In genomic region chr17:20257008-20257407, GRCh38 we compare ENCODE assay signal across 20 cellular contexts.
DNase-seq lines count a peak whose midpoint lies in the region; ATAC-seq, FAIRE-seq and TF ChIP-seq lines count a peak whose summit lies in the region.
"Had no signal": no experiment of that assay in that cellular context is flagged by ENCODE, and none has a peak within 500 bp of the region (broad histone marks: within the 10 kb centered on the region; RNA-seq: fewer than 3 reads in every experiment).

No MANE protein-coding gene starts in this region.

- H3K9me3 ChIP-seq in HepG2 (ENCODE audit: low read length): no peaks in the 10 kb centered on the region
- H3K9me3 ChIP-seq in right lobe of liver: no peaks in the 10 kb centered on the region
- H3K9me3 ChIP-seq in naive thymus-derived CD4-positive, alpha-beta T cell (ENCODE audit: control insufficient read depth in 2 of 3, low read length in 3 of 3): peaks cover 0 to 9% (median 0%) of the 10 kb centered on the region in 3 experiments
- H3K9me3 ChIP-seq: A549, Caco-2 had no signal

- H3K27me3 ChIP-seq in HepG2 (ENCODE audit: control insufficient read depth in 1 of 2, insufficient read depth in 2 of 2, low read length in 2 of 2) (no peaks in the 10 kb centered on the region), right lobe of liver (no peaks in the 10 kb centered on the region)
- no peaks in the 10 kb centered on the region for H3K27me3 ChIP-seq in naive thymus-derived CD4-positive, alpha-beta T cell (ENCODE audit: control insufficient read depth in 2 of 2, insufficient read depth in 2 of 2, low read length in 2 of 2)
- H3K27me3 ChIP-seq: BLaER1 treated with 17β-estradiol and CSF1 and Interleukin-3, amounts not matched to agents 10 nM and 100 nM had no signal

- no TSS peak for BruUV-seq in HepG2 (replicated peaks; lab: Mats Ljungman, UMichigan)

- in situ Hi-C loops in HepG2 (cut with HindIII; ENCODE audit: extremely low pct_ligation_motif_present, low pct_unique_long_range_greater_than_20kb): no loop called here

- H3K4me3 Mint-ChIP-seq in naive thymus-derived CD4-positive, alpha-beta T cell: no peak overlapping the region
- H3K4me3 Mint-ChIP-seq: B cell; CD4-positive, alpha-beta T cell; CD8-positive, alpha-beta T cell had no signal

- no peaks in the 10 kb centered on the region for H3K4me1 ChIP-seq in HepG2 (ENCODE audit: insufficient read depth, low read length)
- H3K4me1 ChIP-seq in right lobe of liver: no peaks in the 10 kb centered on the region
- H3K4me1 ChIP-seq in naive thymus-derived CD4-positive, alpha-beta T cell (ENCODE audit: control insufficient read depth in 2 of 2, insufficient read depth in 2 of 2, low read length in 2 of 2): peaks cover 0 to 36% of the 10 kb centered on the region in 2 donors
- H3K4me1 ChIP-seq: BLaER1 treated with 17β-estradiol and CSF1 and Interleukin-3, amounts not matched to agents 10 nM and 100 nM; Caco-2 had no signal

- H3K4me3 ChIP-seq in HepG2 (replicated peaks in 1 of 3; ENCODE audit: insufficient read depth in 1 of 3, low read depth in 2 of 3, low read length in 3 of 3): no peak overlapping the region
- H3K4me3 ChIP-seq in right lobe of liver: no peak overlapping the region
- no peak overlapping the region for H3K4me3 ChIP-seq in naive thymus-derived CD4-positive, alpha-beta T cell (ENCODE audit: low read length)
- H3K4me3 ChIP-seq: A549; BLaER1 treated with 17β-estradiol and CSF1 and Interleukin-3, amounts not matched to agents 10 nM and 100 nM had no signal

- DNase-seq in HepG2 (ENCODE audit: low spot score): no peak
- DNase-seq in right lobe of liver: no peak
- no peak for DNase-seq in naive thymus-derived CD4-positive, alpha-beta T cell
- no peak for DNase-seq in stimulated activated CD8-positive, alpha-beta memory T cell treated with anti-CD3 and anti-CD28 coated beads, Interleukin-4, amount 100 ng/mL, for 48 hours
- DNase-seq: AML-193; Caco-2; Calu3; CD4-positive, alpha-beta T cell; CD8-positive, alpha-beta T cell; GF-D8 had no signal

- POLR2A ChIA-PET in HepG2 (lab: Yijun Ruan, JAX): no interaction called here
- POLR2A ChIA-PET in naive thymus-derived CD4-positive, alpha-beta T cell (lab: Charles Lee): interaction anchor here (0.6 to 2.7 kb wide), 3 partner anchors 9 to 12 kb away, joined by 3 to 14 read pairs (median 3); no protein-coding TSS in a partner anchor

- H3K4me1 Mint-ChIP-seq in naive thymus-derived CD4-positive, alpha-beta T cell: peaks cover 23 to 88% (median 76%) of the 10 kb centered on the region in 7 donors
- H3K4me1 Mint-ChIP-seq: B cell had no signal

- H3K79me2 ChIP-seq in HepG2 (ENCODE audit: insufficient read depth, low read length): no peaks in the 10 kb centered on the region

- H3K9me3 Mint-ChIP-seq in naive thymus-derived CD4-positive, alpha-beta T cell: peaks cover 6 to 23% (median 11%) of the 10 kb centered on the region in 11 donors

- no peaks in the 10 kb centered on the region for H3K27me3 Mint-ChIP-seq in naive thymus-derived CD4-positive, alpha-beta T cell
- H3K27me3 Mint-ChIP-seq: B cell; CD4-positive, alpha-beta T cell had no signal

- H3K27ac Mint-ChIP-seq in naive thymus-derived CD4-positive, alpha-beta T cell: peak overlapping the region in 5 of 9 donors; percentile 8 to 74 (median 36)
- H3K27ac Mint-ChIP-seq: B cell; CD4-positive, alpha-beta T cell had no signal

- TF ChIP-seq CTCF in HepG2 (CRISPR knock-in tag; IDR thresholded peaks at IDR 0.05): no peak
- TF ChIP-seq CTCF in right lobe of liver (IDR thresholded peaks at IDR 0.05): no peak

- H3K36me3 ChIP-seq in HepG2 (replicated peaks in 1 of 2; ENCODE audit: control insufficient read depth in 1 of 2, insufficient read depth in 2 of 2, low read length in 2 of 2) (no peaks in the 10 kb centered on the region), right lobe of liver (no peaks in the 10 kb centered on the region)
- H3K36me3 ChIP-seq in naive thymus-derived CD4-positive, alpha-beta T cell (ENCODE audit: control insufficient read depth in 2 of 3, insufficient read depth in 3 of 3, low read length in 3 of 3): no peaks in the 10 kb centered on the region

- FAIRE-seq in HepG2 (lab: Jason Lieb, UNC): no peak
- FAIRE-seq: A549, D721Med, G401.6, GM12891, GM19239 had no signal

- no peak overlapping the region for H2AFZ ChIP-seq in HepG2 (ENCODE audit: low read length)

- no peak for TF ChIP-seq EP300 in HepG2 (IDR thresholded peaks at IDR 0.05; ENCODE audit: low read depth in 2 of 2, low read length in 2 of 2)
- no peak for TF ChIP-seq EP300 in HepG2 (CRISPR knock-in tag; IDR thresholded peaks at IDR 0.05; ENCODE audit: borderline replicate concordance)

- no peak overlapping the region for H3K4me2 ChIP-seq in HepG2 (ENCODE audit: low read depth, low read length)
- H3K4me2 ChIP-seq: A549; BLaER1 treated with 17β-estradiol and CSF1 and Interleukin-3, amounts not matched to agents 10 nM and 100 nM had no signal

- WGBS in HepG2 (ENCODE audit: low lambda C conversion rate): 18% methylated on average over 1 of the region's 1 CpG
- 33% methylated on average over 1 of the region's 1 CpG for WGBS in right lobe of liver (ENCODE audit: insufficient coverage, low coverage, low lambda C conversion rate, missing lambda C conversion rate)

- CTCF ChIA-PET in HepG2 (lab: Yijun Ruan, JAX; ENCODE audit: low intra/inter-chr PET ratio, low total read pairs): no interaction called here
- CTCF ChIA-PET in naive thymus-derived CD4-positive, alpha-beta T cell (lab: Charles Lee): interaction anchor here (1.0 kb wide), 1 partner anchor 19 kb away, joined by 3 read pairs; no protein-coding TSS in a partner anchor

- ATAC-seq in HepG2: no peak
- no peak for ATAC-seq in right lobe of liver
- no peak for ATAC-seq in naive thymus-derived CD4-positive, alpha-beta T cell
- no peak for ATAC-seq in GM21360 (IDR thresholded peaks at IDR 0.05; ENCODE audit: unreplicated experiment)
- ATAC-seq: A549; CD8-positive, alpha-beta T cell had no signal

- H3K27ac ChIP-seq in HepG2 (ENCODE audit: extremely low read length, insufficient read depth, low read length) (no peak overlapping the region), right lobe of liver (no peak overlapping the region)
- H3K27ac ChIP-seq in naive thymus-derived CD4-positive, alpha-beta T cell (ENCODE audit: low read depth, low read length): no peak overlapping the region
- H3K27ac ChIP-seq: 22Rv1; A549; BLaER1 treated with 17β-estradiol and CSF1 and Interleukin-3, amounts not matched to agents 10 nM and 100 nM; C4-2B had no signal

- H3K9ac ChIP-seq in HepG2 (ENCODE audit: insufficient read depth, low read depth, low read length): no peak overlapping the region
- H3K9ac ChIP-seq: BLaER1 treated with 17β-estradiol and CSF1 and Interleukin-3, amounts not matched to agents 10 nM and 100 nM had no signal

- intact Hi-C loops in HepG2 (cut with micrococcal nuclease; ENCODE audit: unreplicated experiment) (no loop called here), right lobe of liver (cut with DNase I) (no loop called here)
- intact Hi-C loops in naive thymus-derived CD4-positive, alpha-beta T cell (cut with micrococcal nuclease): no loop called here

- TF ChIP-seq RAD21 in HepG2 (CRISPR knock-in tag; IDR thresholded peaks at IDR 0.05): no peak

- H4K20me1 ChIP-seq in HepG2 (ENCODE audit: insufficient read depth, low read length): no peaks in the 10 kb centered on the region

- TF ChIP-seq POLR2A in HepG2 (IDR thresholded peaks at IDR 0.05; ENCODE audit: insufficient read depth in 1 of 2, low read depth in 2 of 2, low read length in 2 of 2): no peak
- no peak for TF ChIP-seq POLR2A in right lobe of liver (IDR thresholded peaks at IDR 0.05)

- peaks cover 8 to 26% (median 10%) of the 10 kb centered on the region in 5 donors for H3K36me3 Mint-ChIP-seq in naive thymus-derived CD4-positive, alpha-beta T cell

TF ChIP-seq in HepG2, 621 proteins besides CTCF, POLR2A, EP300 and RAD21:
- no peak for TF ChIP-seq ZNF280B (CRISPR knock-in tag; IDR thresholded peaks at IDR 0.05; ENCODE audit: borderline replicate concordance)
- peak; percentile 74 for TF ChIP-seq ATF7 (IDR thresholded peaks at IDR 0.05)
- no peak for TF ChIP-seq ATF7 (CRISPR knock-in tag; IDR thresholded peaks at IDR 0.05)
- no peak for TF ChIP-seq PCBP1 (IDR thresholded peaks at IDR 0.05; ENCODE audit: borderline replicate concordance, low read depth, low read length)
- no peak for TF ChIP-seq MYPOP (CRISPR knock-in tag; IDR thresholded peaks at IDR 0.05)
